Comparison of ENCODE assay signal across 12 cellular contexts in genomic region chr6:53055873-53056272, GRCh38.
"Had no signal": no experiment of that assay in that cellular context is flagged by ENCODE, and none has a peak within 500 bp of the region (broad histone marks: within the 10 kb centered on the region; RNA-seq: fewer than 3 reads in every experiment).

No MANE protein-coding gene starts in this region.

- FAIRE-seq: kidney had no signal

- H3K4me3 Mint-ChIP-seq: activated T-helper 17 cell treated with anti-CD3 and anti-CD28 coated beads, Interleukin-2, amount 50 U/mL, for 72 hours; stimulated activated naive CD8-positive, alpha-beta T cell treated with anti-CD3 and anti-CD28 coated beads, Interleukin-15, amount 100 ng/mL, for 72 hours had no signal

- ATAC-seq: activated T-helper 17 cell treated with anti-CD3 and anti-CD28 coated beads, Interleukin-2, amount 50 U/mL, for 72 hours; esophagus mucosa; left ventricle myocardium superior; sciatic nerve; stimulated activated naive CD8-positive, alpha-beta T cell treated with anti-CD3 and anti-CD28 coated beads, Interleukin-15, amount 100 ng/mL, for 72 hours had no signal

- H3K27me3 Mint-ChIP-seq: activated T-helper 17 cell treated with anti-CD3 and anti-CD28 coated beads, Interleukin-2, amount 50 U/mL, for 72 hours; stimulated activated naive CD8-positive, alpha-beta T cell treated with anti-CD3 and anti-CD28 coated beads, Interleukin-15, amount 100 ng/mL, for 72 hours had no signal

- H3K4me3 ChIP-seq: spleen had no signal

- H3K27me3 ChIP-seq: ascending aorta, spleen had no signal

- H3K27ac ChIP-seq: ascending aorta had no signal

- H3K27ac Mint-ChIP-seq: activated T-helper 17 cell treated with anti-CD3 and anti-CD28 coated beads, Interleukin-2, amount 50 U/mL, for 72 hours; stimulated activated naive CD8-positive, alpha-beta T cell treated with anti-CD3 and anti-CD28 coated beads, Interleukin-15, amount 100 ng/mL, for 72 hours had no signal

- H3K9me3 Mint-ChIP-seq: activated T-helper 17 cell treated with anti-CD3 and anti-CD28 coated beads, Interleukin-2, amount 50 U/mL, for 72 hours; stimulated activated naive CD8-positive, alpha-beta T cell treated with anti-CD3 and anti-CD28 coated beads, Interleukin-15, amount 100 ng/mL, for 72 hours had no signal

- DNase-seq: activated CD4-positive, alpha-beta T cell treated with anti-CD3 and anti-CD28 coated beads for 1 hour; activated CD4-positive, alpha-beta T cell treated with anti-CD3 and anti-CD28 coated beads, Interleukin-2, amount 50 U/mL, for 4 hours; activated naive CD4-positive, alpha-beta T cell treated with Interleukin-2 at 50 U/mL for 16 hours; hippocampal formation; kidney; left ventricle myocardium superior; spleen; stimulated activated naive CD8-positive, alpha-beta T cell treated with anti-CD3 and anti-CD28 coated beads, Interleukin-15, amount 100 ng/mL, for 72 hours had no signal

- H3K9me3 ChIP-seq: ascending aorta had no signal
